9 cellular contexts compared by ENCODE assay signal in the genomic region with DNA sequence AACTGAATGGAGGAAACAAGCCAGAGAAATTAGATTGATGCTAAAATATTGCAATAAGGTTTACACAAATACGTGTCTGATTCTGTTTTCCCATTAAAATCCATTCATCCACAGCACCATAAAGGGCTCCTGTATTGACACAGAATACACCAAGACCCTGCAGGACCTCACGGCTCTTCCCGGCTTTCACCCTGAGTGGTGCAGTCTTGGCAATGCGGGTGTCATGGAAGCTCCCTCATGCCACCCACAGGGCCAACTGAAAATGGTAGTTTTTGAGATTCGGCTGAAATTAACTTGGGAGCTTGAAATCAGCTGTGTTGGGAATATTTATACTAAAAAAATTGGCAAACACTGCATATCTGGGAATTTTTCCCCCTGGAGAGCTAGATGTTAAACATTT. TPM values are rescaled to one million over a fixed set of nuclear protein-coding genes. Genes with fewer than 3 reads are reported as not detected.
A peak's percentile ranks its signal among the peaks of the same experiment; 100 is the strongest.
DNase-seq lines count a peak whose midpoint lies in the region; ATAC-seq and TF ChIP-seq lines count a peak whose summit lies in the region.
"Had no signal": no experiment of that assay in that cellular context is flagged by ENCODE, and none has a peak within 500 bp of the region (broad histone marks: within the 10 kb centered on the region; RNA-seq: fewer than 3 reads in every experiment).

No MANE protein-coding gene starts in this region.

- peaks cover 0 to 41% of the 10 kb centered on the region in 2 experiments; a peak in 2 of 3 replicates for H3K36me3 ChIP-seq in HEK293 (ENCODE audit: control insufficient read depth in 2 of 2, insufficient read depth in 1 of 2, low read length in 2 of 2)
- H3K36me3 ChIP-seq: gastroesophageal sphincter had no signal

- H3K9me3 ChIP-seq in HEK293 (ENCODE audit: control insufficient read depth, insufficient read depth, low read depth, low read length): no peaks in the 10 kb centered on the region
- H3K9me3 ChIP-seq: gastroesophageal sphincter had no signal

- H3K27ac ChIP-seq in HEK293 (ENCODE audit: extremely low read depth, low read depth, low read length): no peak overlapping the region
- H3K27ac ChIP-seq: gastroesophageal sphincter had no signal

- POLR2A ChIA-PET in HEK293 (lab: Yijun Ruan, JAX): no interaction called here

- H3K4me1 ChIP-seq in HEK293 (ENCODE audit: control insufficient read depth, insufficient read depth, low read length): 0 out of 2 replicates have a peak, but pooled peaks cover 2% of the 10 kb centered on the region
- H3K4me1 ChIP-seq: gastroesophageal sphincter had no signal

- CTCF ChIA-PET in HEK293 (lab: Yijun Ruan, JAX): interaction anchor here (0.6 to 2.4 kb wide), 4 partner anchors 109 to 399 kb away, joined by 3 to 15 read pairs (median 4); no protein-coding TSS in a partner anchor

- ATAC-seq in GM19452 (IDR thresholded peaks at IDR 0.05; ENCODE audit: unreplicated experiment): no peak
- ATAC-seq: gastroesophageal sphincter had no signal

- H3K4me3 ChIP-seq in HEK293 (ENCODE audit: low read depth, low read length) (no peak overlapping the region), fibroblast of the aortic adventitia (ENCODE audit: low read depth, low read length) (no peak overlapping the region)
- H3K4me3 ChIP-seq: gastroesophageal sphincter had no signal

- TF ChIP-seq CTCF in HEK293 (tag by site-specific recombination; IDR thresholded peaks at IDR 0.05) (0 out of 2 replicates have a peak, but pooled peaks have one; percentile 15), fibroblast of the aortic adventitia (IDR thresholded peaks at IDR 0.05; ENCODE audit: insufficient read depth, low read length) (peak; percentile 36)

- DNase-seq in COR-L47 (lab: John Stamatoyannopoulos, UW) (peak; percentile 60), SHP77 (lab: John Stamatoyannopoulos, UW) (peak; percentile 45 to 62), fibroblast of the aortic adventitia (ENCODE audit: low read depth) (peak; percentile 50), globus pallidus (ENCODE audit: low spot score) (no peak), HPDE6-E6E7 (ENCODE audit: extremely low spot score) (no peak), NOMO-1 treated with DMSO at 0.1 percent for 48 hours (lab: John Stamatoyannopoulos, UW; ENCODE audit: unreplicated experiment) (no peak)

TF ChIP-seq in HEK293, 187 proteins besides CTCF, POLR2A, EP300 and RAD21:
- 0 out of 2 replicates have a peak, but pooled peaks have one; percentile 10 for TF ChIP-seq IKZF3 (tag by site-specific recombination; IDR thresholded peaks at IDR 0.05)
- TF ChIP-seq, protein P1, sequence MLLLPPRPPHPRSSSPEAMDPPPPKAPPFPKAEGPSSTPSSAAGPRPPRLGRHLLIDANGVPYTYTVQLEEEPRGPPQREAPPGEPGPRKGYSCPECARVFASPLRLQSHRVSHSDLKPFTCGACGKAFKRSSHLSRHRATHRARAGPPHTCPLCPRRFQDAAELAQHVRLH (tag by site-specific recombination; IDR thresholded peaks at IDR 0.05): no peak
- TF ChIP-seq, protein P2, sequence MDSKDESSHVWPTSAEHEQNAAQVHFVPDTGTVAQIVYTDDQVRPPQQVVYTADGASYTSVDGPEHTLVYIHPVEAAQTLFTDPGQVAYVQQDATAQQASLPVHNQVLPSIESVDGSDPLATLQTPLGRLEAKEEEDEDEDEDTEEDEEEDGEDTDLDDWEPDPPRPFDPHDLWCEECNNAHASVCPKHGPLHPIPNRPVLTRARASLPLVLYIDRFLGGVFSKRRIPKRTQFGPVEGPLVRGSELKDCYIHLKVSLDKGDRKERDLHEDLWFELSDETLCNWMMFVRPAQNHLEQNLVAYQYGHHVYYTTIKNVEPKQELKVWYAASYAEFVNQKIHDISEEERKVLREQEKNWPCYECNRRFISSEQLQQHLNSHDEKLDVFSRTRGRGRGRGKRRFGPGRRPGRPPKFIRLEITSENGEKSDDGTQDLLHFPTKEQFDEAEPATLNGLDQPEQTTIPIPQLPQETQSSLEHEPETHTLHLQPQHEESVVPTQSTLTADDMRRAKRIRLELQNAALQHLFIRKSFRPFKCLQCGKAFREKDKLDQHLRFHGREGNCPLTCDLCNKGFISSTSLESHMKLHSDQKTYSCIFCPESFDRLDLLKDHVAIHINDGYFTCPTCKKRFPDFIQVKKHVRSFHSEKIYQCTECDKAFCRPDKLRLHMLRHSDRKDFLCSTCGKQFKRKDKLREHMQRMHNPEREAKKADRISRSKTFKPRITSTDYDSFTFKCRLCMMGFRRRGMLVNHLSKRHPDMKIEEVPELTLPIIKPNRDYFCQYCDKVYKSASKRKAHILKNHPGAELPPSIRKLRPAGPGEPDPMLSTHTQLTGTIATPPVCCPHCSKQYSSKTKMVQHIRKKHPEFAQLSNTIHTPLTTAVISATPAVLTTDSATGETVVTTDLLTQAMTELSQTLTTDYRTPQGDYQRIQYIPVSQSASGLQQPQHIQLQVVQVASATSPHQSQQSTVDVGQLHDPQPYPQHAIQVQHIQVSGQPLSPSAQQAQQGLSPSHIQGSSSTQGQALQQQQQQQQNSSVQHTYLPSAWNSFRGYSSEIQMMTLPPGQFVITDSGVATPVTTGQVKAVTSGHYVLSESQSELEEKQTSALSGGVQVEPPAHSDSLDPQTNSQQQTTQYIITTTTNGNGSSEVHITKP (tag by site-specific recombination; IDR thresholded peaks at IDR 0.05): peak; percentile 85
- no peak for TF ChIP-seq SALL2 (tag by site-specific recombination; IDR thresholded peaks at IDR 0.05; ENCODE audit: borderline replicate concordance)
- no peak for TF ChIP-seq ZNF76 (tag by site-specific recombination; IDR thresholded peaks at IDR 0.05; ENCODE audit: borderline replicate concordance, low read depth)
- TF ChIP-seq ZNF302 (tag by site-specific recombination; IDR thresholded peaks at IDR 0.05; ENCODE audit: low read depth): no peak
- TF ChIP-seq ZNF555 (tag by site-specific recombination; conservative IDR thresholded peaks at IDR 0.05): no peak
- TF ChIP-seq ZNF341 (tag by site-specific recombination; IDR thresholded peaks at IDR 0.05; ENCODE audit: low read depth): no peak
- peak; percentile 25; the same call in 1 of the 2 replicates for TF ChIP-seq ZNF654 (tag by site-specific recombination; IDR thresholded peaks at IDR 0.05; ENCODE audit: low read depth)
- TF ChIP-seq, protein P3, sequence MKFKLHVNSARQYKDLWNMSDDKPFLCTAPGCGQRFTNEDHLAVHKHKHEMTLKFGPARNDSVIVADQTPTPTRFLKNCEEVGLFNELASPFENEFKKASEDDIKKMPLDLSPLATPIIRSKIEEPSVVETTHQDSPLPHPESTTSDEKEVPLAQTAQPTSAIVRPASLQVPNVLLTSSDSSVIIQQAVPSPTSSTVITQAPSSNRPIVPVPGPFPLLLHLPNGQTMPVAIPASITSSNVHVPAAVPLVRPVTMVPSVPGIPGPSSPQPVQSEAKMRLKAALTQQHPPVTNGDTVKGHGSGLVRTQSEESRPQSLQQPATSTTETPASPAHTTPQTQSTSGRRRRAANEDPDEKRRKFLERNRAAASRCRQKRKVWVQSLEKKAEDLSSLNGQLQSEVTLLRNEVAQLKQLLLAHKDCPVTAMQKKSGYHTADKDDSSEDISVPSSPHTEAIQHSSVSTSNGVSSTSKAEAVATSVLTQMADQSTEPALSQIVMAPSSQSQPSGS (tag by site-specific recombination; IDR thresholded peaks at IDR 0.05; ENCODE audit: low read depth): no peak
- TF ChIP-seq ZNF423 (tag by site-specific recombination; IDR thresholded peaks at IDR 0.05): no peak

RNA-seq across cellular contexts. Expression of a gene that starts 17.3 kb away (rescaled TPM):
- 30.1 and 39.8 TPM in 2 replicates for total RNA-seq in fibroblast of the aortic adventitia (ENCODE audit: low replicate concordance)

Comparison
In these comparisons a context has a peak if more than half of its experiments do, and no peak if none do; other contexts are left out.
1. DNase-seq: peak in COR-L47 (single experiment), SHP77 (2 of 2) and fibroblast of the aortic adventitia (single experiment); none in globus pallidus (single experiment), HPDE6-E6E7 (single experiment) and NOMO-1 treated with DMSO at 0.1 percent for 48 hours (single experiment).